Comparison of ENCODE assay signal across 1 cellular context in genomic region chr6:36683145-36683655, GRCh38.
TF ChIP-seq lines count a peak whose summit lies in the region.

No MANE protein-coding gene starts in this region.

TF ChIP-seq in GM12878, 131 proteins besides CTCF, POLR2A, EP300 and RAD21 (continued from another document and continues in another):
- TF ChIP-seq, protein P1, sequence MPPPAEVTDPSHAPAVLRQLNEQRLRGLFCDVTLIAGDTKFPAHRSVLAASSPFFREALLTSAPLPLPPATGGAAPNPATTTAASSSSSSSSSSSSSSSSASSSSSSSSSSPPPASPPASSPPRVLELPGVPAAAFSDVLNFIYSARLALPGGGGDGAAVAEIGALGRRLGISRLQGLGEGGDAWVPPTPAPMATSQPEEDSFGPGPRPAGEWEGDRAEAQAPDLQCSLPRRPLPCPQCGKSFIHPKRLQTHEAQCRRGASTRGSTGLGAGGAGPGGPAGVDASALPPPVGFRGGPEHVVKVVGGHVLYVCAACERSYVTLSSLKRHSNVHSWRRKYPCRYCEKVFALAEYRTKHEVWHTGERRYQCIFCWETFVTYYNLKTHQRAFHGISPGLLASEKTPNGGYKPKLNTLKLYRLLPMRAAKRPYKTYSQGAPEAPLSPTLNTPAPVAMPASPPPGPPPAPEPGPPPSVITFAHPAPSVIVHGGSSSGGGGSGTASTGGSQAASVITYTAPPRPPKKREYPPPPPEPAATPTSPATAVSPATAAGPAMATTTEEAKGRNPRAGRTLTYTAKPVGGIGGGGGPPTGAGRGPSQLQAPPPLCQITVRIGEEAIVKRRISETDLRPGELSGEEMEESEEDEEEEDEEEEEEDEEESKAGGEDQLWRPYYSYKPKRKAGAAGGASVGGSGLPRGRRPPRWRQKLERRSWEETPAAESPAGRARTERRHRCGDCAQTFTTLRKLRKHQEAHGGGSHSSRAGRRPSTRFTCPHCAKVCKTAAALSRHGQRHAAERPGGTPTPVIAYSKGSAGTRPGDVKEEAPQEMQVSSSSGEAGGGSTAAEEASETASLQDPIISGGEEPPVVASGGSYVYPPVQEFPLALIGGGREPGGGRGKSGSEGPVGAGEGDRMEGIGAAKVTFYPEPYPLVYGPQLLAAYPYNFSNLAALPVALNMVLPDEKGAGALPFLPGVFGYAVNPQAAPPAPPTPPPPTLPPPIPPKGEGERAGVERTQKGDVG (CRISPR knock-in tag; IDR thresholded peaks at IDR 0.05), result no peak
- no peak for TF ChIP-seq E4F1 (IDR thresholded peaks at IDR 0.05; ENCODE audit: borderline replicate concordance, partially characterized antibody)
- no peak for TF ChIP-seq ASH2L (IDR thresholded peaks at IDR 0.05; ENCODE audit: borderline replicate concordance, low read depth)
- TF ChIP-seq HDAC6 (IDR thresholded peaks at IDR 0.05; ENCODE audit: unreplicated experiment), result no peak
- no peak for TF ChIP-seq MYB (IDR thresholded peaks at IDR 0.05; ENCODE audit: borderline replicate concordance, low read depth, low read length)
- no peak for TF ChIP-seq FOXK2 (IDR thresholded peaks at IDR 0.05)
- TF ChIP-seq CBX5 (IDR thresholded peaks at IDR 0.05; ENCODE audit: low read depth), result no peak
- TF ChIP-seq ATF3 (IDR thresholded peaks at IDR 0.05; ENCODE audit: borderline replicate concordance, extremely low read depth, low read depth, low read length), result no peak
- TF ChIP-seq ETV6 (conservative IDR thresholded peaks at IDR 0.05 in 1 of 2, IDR thresholded peaks at IDR 0.05 in 1 of 2; ENCODE audit: borderline replicate concordance in 1 of 2, low read depth in 1 of 2), result no peak
- peak; percentile 7; the same call in 1 of the 2 replicates for TF ChIP-seq SMC3 (IDR thresholded peaks at IDR 0.05; ENCODE audit: borderline replicate concordance, low read length)
- TF ChIP-seq POLR2AphosphoS2 (IDR thresholded peaks at IDR 0.05; ENCODE audit: low read depth, low read length), result no peak; the same call in 1 of the 2 replicates
- no peak for TF ChIP-seq RCOR1 (conservative IDR thresholded peaks at IDR 0.05; ENCODE audit: low read depth, low read length)
- no peak for TF ChIP-seq PAX5 (IDR thresholded peaks at IDR 0.05; ENCODE audit: borderline replicate concordance, low read depth, low read length)
- TF ChIP-seq MYC (IDR thresholded peaks at IDR 0.05; ENCODE audit: insufficient read depth, insufficient read length, insufficient replicate concordance, low read length, severe bottlenecking), result no peak
- TF ChIP-seq RBBP5 (conservative IDR thresholded peaks at IDR 0.05), result no peak
- no peak for TF ChIP-seq SMAD1 (IDR thresholded peaks at IDR 0.05; ENCODE audit: low read depth, partially characterized antibody)
- no peak for TF ChIP-seq PAX8 (IDR thresholded peaks at IDR 0.05)
- TF ChIP-seq, protein P2, sequence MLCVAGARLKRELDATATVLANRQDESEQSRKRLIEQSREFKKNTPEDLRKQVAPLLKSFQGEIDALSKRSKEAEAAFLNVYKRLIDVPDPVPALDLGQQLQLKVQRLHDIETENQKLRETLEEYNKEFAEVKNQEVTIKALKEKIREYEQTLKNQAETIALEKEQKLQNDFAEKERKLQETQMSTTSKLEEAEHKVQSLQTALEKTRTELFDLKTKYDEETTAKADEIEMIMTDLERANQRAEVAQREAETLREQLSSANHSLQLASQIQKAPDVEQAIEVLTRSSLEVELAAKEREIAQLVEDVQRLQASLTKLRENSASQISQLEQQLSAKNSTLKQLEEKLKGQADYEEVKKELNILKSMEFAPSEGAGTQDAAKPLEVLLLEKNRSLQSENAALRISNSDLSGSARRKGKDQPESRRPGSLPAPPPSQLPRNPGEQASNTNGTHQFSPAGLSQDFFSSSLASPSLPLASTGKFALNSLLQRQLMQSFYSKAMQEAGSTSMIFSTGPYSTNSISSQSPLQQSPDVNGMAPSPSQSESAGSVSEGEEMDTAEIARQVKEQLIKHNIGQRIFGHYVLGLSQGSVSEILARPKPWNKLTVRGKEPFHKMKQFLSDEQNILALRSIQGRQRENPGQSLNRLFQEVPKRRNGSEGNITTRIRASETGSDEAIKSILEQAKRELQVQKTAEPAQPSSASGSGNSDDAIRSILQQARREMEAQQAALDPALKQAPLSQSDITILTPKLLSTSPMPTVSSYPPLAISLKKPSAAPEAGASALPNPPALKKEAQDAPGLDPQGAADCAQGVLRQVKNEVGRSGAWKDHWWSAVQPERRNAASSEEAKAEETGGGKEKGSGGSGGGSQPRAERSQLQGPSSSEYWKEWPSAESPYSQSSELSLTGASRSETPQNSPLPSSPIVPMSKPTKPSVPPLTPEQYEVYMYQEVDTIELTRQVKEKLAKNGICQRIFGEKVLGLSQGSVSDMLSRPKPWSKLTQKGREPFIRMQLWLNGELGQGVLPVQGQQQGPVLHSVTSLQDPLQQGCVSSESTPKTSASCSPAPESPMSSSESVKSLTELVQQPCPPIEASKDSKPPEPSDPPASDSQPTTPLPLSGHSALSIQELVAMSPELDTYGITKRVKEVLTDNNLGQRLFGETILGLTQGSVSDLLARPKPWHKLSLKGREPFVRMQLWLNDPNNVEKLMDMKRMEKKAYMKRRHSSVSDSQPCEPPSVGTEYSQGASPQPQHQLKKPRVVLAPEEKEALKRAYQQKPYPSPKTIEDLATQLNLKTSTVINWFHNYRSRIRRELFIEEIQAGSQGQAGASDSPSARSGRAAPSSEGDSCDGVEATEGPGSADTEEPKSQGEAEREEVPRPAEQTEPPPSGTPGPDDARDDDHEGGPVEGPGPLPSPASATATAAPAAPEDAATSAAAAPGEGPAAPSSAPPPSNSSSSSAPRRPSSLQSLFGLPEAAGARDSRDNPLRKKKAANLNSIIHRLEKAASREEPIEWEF (IDR thresholded peaks at IDR 0.05; ENCODE audit: insufficient replicate concordance, low read depth, low read length), result peak; percentile 21
- TF ChIP-seq, protein P3, sequence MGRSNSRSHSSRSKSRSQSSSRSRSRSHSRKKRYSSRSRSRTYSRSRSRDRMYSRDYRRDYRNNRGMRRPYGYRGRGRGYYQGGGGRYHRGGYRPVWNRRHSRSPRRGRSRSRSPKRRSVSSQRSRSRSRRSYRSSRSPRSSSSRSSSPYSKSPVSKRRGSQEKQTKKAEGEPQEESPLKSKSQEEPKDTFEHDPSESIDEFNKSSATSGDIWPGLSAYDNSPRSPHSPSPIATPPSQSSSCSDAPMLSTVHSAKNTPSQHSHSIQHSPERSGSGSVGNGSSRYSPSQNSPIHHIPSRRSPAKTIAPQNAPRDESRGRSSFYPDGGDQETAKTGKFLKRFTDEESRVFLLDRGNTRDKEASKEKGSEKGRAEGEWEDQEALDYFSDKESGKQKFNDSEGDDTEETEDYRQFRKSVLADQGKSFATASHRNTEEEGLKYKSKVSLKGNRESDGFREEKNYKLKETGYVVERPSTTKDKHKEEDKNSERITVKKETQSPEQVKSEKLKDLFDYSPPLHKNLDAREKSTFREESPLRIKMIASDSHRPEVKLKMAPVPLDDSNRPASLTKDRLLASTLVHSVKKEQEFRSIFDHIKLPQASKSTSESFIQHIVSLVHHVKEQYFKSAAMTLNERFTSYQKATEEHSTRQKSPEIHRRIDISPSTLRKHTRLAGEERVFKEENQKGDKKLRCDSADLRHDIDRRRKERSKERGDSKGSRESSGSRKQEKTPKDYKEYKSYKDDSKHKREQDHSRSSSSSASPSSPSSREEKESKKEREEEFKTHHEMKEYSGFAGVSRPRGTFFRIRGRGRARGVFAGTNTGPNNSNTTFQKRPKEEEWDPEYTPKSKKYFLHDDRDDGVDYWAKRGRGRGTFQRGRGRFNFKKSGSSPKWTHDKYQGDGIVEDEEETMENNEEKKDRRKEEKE (IDR thresholded peaks at IDR 0.05), result no peak
- TF ChIP-seq SMARCA5 (IDR thresholded peaks at IDR 0.05), result peak; percentile 45; the same call in 1 of the 2 replicates
- no peak for TF ChIP-seq JUNB (IDR thresholded peaks at IDR 0.05)
- no peak for TF ChIP-seq CBX3 (IDR thresholded peaks at IDR 0.05; ENCODE audit: borderline replicate concordance, low read depth)
- TF ChIP-seq CHD2 (IDR thresholded peaks at IDR 0.05; ENCODE audit: borderline replicate concordance, low read depth, low read length), result 0 out of 2 replicates have a peak, but pooled peaks have one; percentile 3
- no peak for TF ChIP-seq ZSCAN29 (IDR thresholded peaks at IDR 0.05)
- TF ChIP-seq SPI1 (IDR thresholded peaks at IDR 0.05; ENCODE audit: borderline replicate concordance, insufficient read depth, low read depth, low read length), result no peak
- TF ChIP-seq MAX (IDR thresholded peaks at IDR 0.05; ENCODE audit: low read depth, low read length), result no peak
- no peak for TF ChIP-seq RUNX3 (IDR thresholded peaks at IDR 0.05; ENCODE audit: low read length)
- TF ChIP-seq RAD51 (IDR thresholded peaks at IDR 0.05), result no peak
- peak; percentile 10 for TF ChIP-seq POLR2AphosphoS5 (IDR thresholded peaks at IDR 0.05; ENCODE audit: low read length)
- no peak for TF ChIP-seq BCL11A (IDR thresholded peaks at IDR 0.05; ENCODE audit: low read depth, low read length)
- no peak for TF ChIP-seq IRF5 (IDR thresholded peaks at IDR 0.05; ENCODE audit: borderline replicate concordance)
- no peak for TF ChIP-seq ZNF24 (IDR thresholded peaks at IDR 0.05)
- TF ChIP-seq IRF4 (IDR thresholded peaks at IDR 0.05; ENCODE audit: low read depth, low read length), result no peak
- TF ChIP-seq NFYA (IDR thresholded peaks at IDR 0.05; ENCODE audit: borderline replicate concordance, low read depth, low read length), result no peak
- no peak for TF ChIP-seq MTA3 (IDR thresholded peaks at IDR 0.05; ENCODE audit: borderline replicate concordance, low read length)
- TF ChIP-seq NFIC (IDR thresholded peaks at IDR 0.05; ENCODE audit: low read depth, low read length), result no peak
- TF ChIP-seq WRNIP1 (IDR thresholded peaks at IDR 0.05; ENCODE audit: borderline replicate concordance, low read depth, low read length), result no peak
- TF ChIP-seq NR2C2 (IDR thresholded peaks at IDR 0.05; ENCODE audit: borderline replicate concordance, control insufficient read depth, insufficient read length, low read depth), result no peak
- 0 out of 2 replicates have a peak, but pooled peaks have one; percentile 3 for TF ChIP-seq SIN3A (IDR thresholded peaks at IDR 0.05; ENCODE audit: low read depth, low read length)
- no peak; the same call in 1 of the 2 replicates for TF ChIP-seq CREB1 (IDR thresholded peaks at IDR 0.05; ENCODE audit: low read depth)
- TF ChIP-seq BHLHE40 (IDR thresholded peaks at IDR 0.05; ENCODE audit: borderline replicate concordance in 1 of 2, low read depth in 2 of 2, low read length in 1 of 2), result no peak
- no peak for TF ChIP-seq BMI1 (IDR thresholded peaks at IDR 0.05; ENCODE audit: borderline replicate concordance)
- TF ChIP-seq TCF12 (IDR thresholded peaks at IDR 0.05; ENCODE audit: low read depth, low read length), result no peak
- TF ChIP-seq E2F8 (IDR thresholded peaks at IDR 0.05; ENCODE audit: low read depth, partially characterized antibody), result no peak
- TF ChIP-seq CHD1 (IDR thresholded peaks at IDR 0.05; ENCODE audit: low read depth, low read length), result no peak
